Comparison of ENCODE assay signal across 10 cellular contexts in genomic region chr11:33716236-33716635, GRCh38. TPM values are rescaled to one million over a fixed set of nuclear protein-coding genes. Genes with fewer than 3 reads are reported as not detected.
DNase-seq lines count a peak whose midpoint lies in the region; ATAC-seq, FAIRE-seq and TF ChIP-seq lines count a peak whose summit lies in the region.
"Had no signal": no experiment of that assay in that cellular context is flagged by ENCODE, and none has a peak within 500 bp of the region (broad histone marks: within the 10 kb centered on the region; RNA-seq: fewer than 3 reads in every experiment).

No MANE protein-coding gene starts in this region.

- peaks cover 47% of the 10 kb centered on the region for H3K4me1 ChIP-seq in ACC112 (ENCODE audit: control insufficient read depth, insufficient read depth, low read length, unreplicated experiment)
- H3K4me1 ChIP-seq in keratinocyte (ENCODE audit: control insufficient read depth, extremely low read depth, insufficient read depth, low read length): peaks cover 53% of the 10 kb centered on the region

- TF ChIP-seq CTCF in GM12874 (IDR thresholded peaks at IDR 0.05; ENCODE audit: insufficient read depth, low read depth, low read length) (peak; percentile 25; the same call in 1 of the 2 replicates), VCaP (conservative IDR thresholded peaks at IDR 0.05) (peak; percentile 26), keratinocyte (optimal IDR thresholded peaks at IDR 0.05 in 1 of 3, IDR thresholded peaks at IDR 0.05 in 1 of 3, conservative IDR thresholded peaks at IDR 0.05 in 1 of 3; ENCODE audit: extremely low read depth in 1 of 3, insufficient read depth in 2 of 3, low read length in 3 of 3) (peak; percentile 19 to 40 (median 32))

- dilution Hi-C loops in keratinocyte (cut with MboI; ENCODE audit: extremely low pct_ligation_motif_present, low sequenced_read_pairs): no loop called here

- FAIRE-seq in keratinocyte (lab: Jason Lieb, UNC): peak; percentile 36
- FAIRE-seq: GM18507 had no signal

- peaks cover 2% of the 10 kb centered on the region for H4K20me1 ChIP-seq in keratinocyte (ENCODE audit: control insufficient read depth, extremely low read depth, insufficient read depth, low read length)

- H3K36me3 Mint-ChIP-seq in activated naive CD8-positive, alpha-beta T cell treated with anti-CD3 and anti-CD28 coated beads, Interleukin-2, amount 50 U/mL, for 24 hours (ENCODE audit: low read depth): peaks cover 9% of the 10 kb centered on the region

- H3K4me3 ChIP-seq in ACC112 (ENCODE audit: low read depth, low read length) (no peak overlapping the region), keratinocyte (ENCODE audit: control insufficient read depth in 2 of 3, extremely low read depth in 1 of 3, insufficient read depth in 2 of 3, low read depth in 1 of 3, low read length in 3 of 3) (peak overlapping the region in 1 of 3 experiments; percentile 19)

- H3K4me2 ChIP-seq in keratinocyte (ENCODE audit: control insufficient read depth, extremely low read depth, insufficient read depth, low read depth, low read length): peak overlapping the region; percentile 74

- H3K9me3 ChIP-seq in keratinocyte (ENCODE audit: control insufficient read depth, low read depth, low read length): no peaks in the 10 kb centered on the region

- H3K36me3 ChIP-seq in ACC112 (ENCODE audit: insufficient read depth, low read length) (peaks cover 64% of the 10 kb centered on the region), keratinocyte (ENCODE audit: control insufficient read depth in 2 of 2, extremely low read depth in 1 of 2, insufficient read depth in 2 of 2, low read length in 2 of 2) (peaks cover 25 to 55% of the 10 kb centered on the region in 2 experiments)

- peak; percentile 73 for DNase-seq in keratinocyte (ENCODE audit: low read depth, low spot score)
- DNase-seq in activated naive CD8-positive, alpha-beta T cell treated with anti-CD3 and anti-CD28 coated beads, Interleukin-2, amount 50 U/mL, for 24 hours: no peak
- DNase-seq in GF-D8 (lab: John Stamatoyannopoulos, UW): no peak
- DNase-seq in NCI-H2081 treated with DMSO at 0.1 percent for 48 hours (lab: John Stamatoyannopoulos, UW): no peak

- H3K27me3 ChIP-seq in ACC112 (ENCODE audit: insufficient read depth, low read length): no peaks in the 10 kb centered on the region
- no peaks in the 10 kb centered on the region for H3K27me3 ChIP-seq in keratinocyte (ENCODE audit: control insufficient read depth, extremely low read depth, insufficient read depth, low read length)

- no peak overlapping the region for H3K4me3 Mint-ChIP-seq in activated naive CD8-positive, alpha-beta T cell treated with anti-CD3 and anti-CD28 coated beads, Interleukin-2, amount 50 U/mL, for 24 hours
- H3K4me3 Mint-ChIP-seq: memory B cell had no signal

- peak overlapping the region; percentile 9 for H3K9ac ChIP-seq in keratinocyte (ENCODE audit: control insufficient read depth, extremely low read depth, insufficient read depth, low read length)

- H3K27me3 Mint-ChIP-seq in activated naive CD8-positive, alpha-beta T cell treated with anti-CD3 and anti-CD28 coated beads, Interleukin-2, amount 50 U/mL, for 24 hours: no peaks in the 10 kb centered on the region
- H3K27me3 Mint-ChIP-seq: memory B cell had no signal

- H3K27ac ChIP-seq in ACC112 (ENCODE audit: low read depth, low read length) (peak overlapping the region; percentile 57), VCaP (no peak overlapping the region), keratinocyte (ENCODE audit: control insufficient read depth, insufficient read depth, low read length) (peak overlapping the region; percentile 54)

- peaks cover 2% of the 10 kb centered on the region for H3K4me1 Mint-ChIP-seq in activated naive CD8-positive, alpha-beta T cell treated with anti-CD3 and anti-CD28 coated beads, Interleukin-2, amount 50 U/mL, for 24 hours
- H3K4me1 Mint-ChIP-seq: memory B cell had no signal

- H2AFZ ChIP-seq in ACC112 (ENCODE audit: low read length, unreplicated experiment) (no peak overlapping the region), keratinocyte (ENCODE audit: control insufficient read depth, low read length) (no peak overlapping the region)

- H3K27ac Mint-ChIP-seq in activated naive CD8-positive, alpha-beta T cell treated with anti-CD3 and anti-CD28 coated beads, Interleukin-2, amount 50 U/mL, for 24 hours: no peak overlapping the region
- H3K27ac Mint-ChIP-seq: memory B cell had no signal

- H3K79me2 ChIP-seq in ACC112 (ENCODE audit: control insufficient read depth, insufficient read depth, low read length, unreplicated experiment) (peaks cover 87% of the 10 kb centered on the region), keratinocyte (ENCODE audit: control insufficient read depth, insufficient read depth, low read length) (peaks cover 61% of the 10 kb centered on the region)

- ATAC-seq in GM18909 (IDR thresholded peaks at IDR 0.05; ENCODE audit: poor library complexity, unreplicated experiment): no peak
- no peak for ATAC-seq in activated naive CD8-positive, alpha-beta T cell treated with anti-CD3 and anti-CD28 coated beads, Interleukin-2, amount 50 U/mL, for 24 hours

- no peaks in the 10 kb centered on the region for H3K9me1 ChIP-seq in keratinocyte (ENCODE audit: control insufficient read depth, extremely low read depth, insufficient read depth, low read length)

- no peaks in the 10 kb centered on the region for H3K9me3 Mint-ChIP-seq in activated naive CD8-positive, alpha-beta T cell treated with anti-CD3 and anti-CD28 coated beads, Interleukin-2, amount 50 U/mL, for 24 hours
- H3K9me3 Mint-ChIP-seq: memory B cell had no signal

RNA-seq across cellular contexts. Expression of gene C11orf91, which starts 15.6 kb away (rescaled TPM):
- 0.10 to 0.16 TPM (median 0.10 TPM) in 3 replicates for polyA plus RNA-seq in keratinocyte
- not detected for polyA plus RNA-seq in keratinocyte (2011; ENCODE audit: low read depth)
- not detected in 2 replicates for polyA plus RNA-seq in keratinocyte (2011; cell fraction: cytosol; rRNA removed)
- 0.36 TPM in 1 of 2 replicates, not detected in the other for polyA plus RNA-seq in keratinocyte (2011; cell fraction: nucleus; rRNA removed)
- 0.18 TPM in 1 of 2 replicates, not detected in the other for polyA plus RNA-seq in keratinocyte (2012; ENCODE audit: low replicate concordance)
- polyA minus RNA-seq in keratinocyte: not detected in 3 replicates
- not detected for polyA minus RNA-seq in keratinocyte (2011; cell fraction: cytosol; rRNA and poly(A)+ RNA removed)
- polyA minus RNA-seq in keratinocyte (2011; cell fraction: nucleus; rRNA and poly(A)+ RNA removed): 1.2 TPM in 1 of 2 replicates, not detected in the other

RNA-seq across cellular contexts. Expression of gene CD59, which starts 20.0 kb away (rescaled TPM):
- 1,349 to 1,804 TPM (median 1,403 TPM) in 3 replicates for polyA plus RNA-seq in keratinocyte
- polyA plus RNA-seq in keratinocyte (2011; ENCODE audit: low read depth): 138 TPM
- polyA plus RNA-seq in keratinocyte (2011; cell fraction: cytosol; rRNA removed): 1,041 and 1,596 TPM in 2 replicates
- polyA plus RNA-seq in keratinocyte (2011; cell fraction: nucleus; rRNA removed): 1,467 and 1,504 TPM in 2 replicates
- 746 and 1,053 TPM in 2 replicates for polyA plus RNA-seq in keratinocyte (2012; ENCODE audit: low replicate concordance)
- polyA minus RNA-seq in keratinocyte: 691 to 1,393 TPM (median 1,095 TPM) in 3 replicates
- polyA minus RNA-seq in keratinocyte (2011; cell fraction: cytosol; rRNA and poly(A)+ RNA removed): 314 TPM
- 626 and 1,149 TPM in 2 replicates for polyA minus RNA-seq in keratinocyte (2011; cell fraction: nucleus; rRNA and poly(A)+ RNA removed)

RNA-seq across cellular contexts. Expression of gene FBXO3, which starts 58.1 kb away (rescaled TPM):
- polyA plus RNA-seq in keratinocyte: 47.3 to 68.6 TPM (median 48.5 TPM) in 3 replicates
- 42.8 TPM for polyA plus RNA-seq in keratinocyte (2011; ENCODE audit: low read depth)
- polyA plus RNA-seq in keratinocyte (2011; cell fraction: cytosol; rRNA removed): 22.3 and 50.6 TPM in 2 replicates
- 44.9 and 65.7 TPM in 2 replicates for polyA plus RNA-seq in keratinocyte (2011; cell fraction: nucleus; rRNA removed)
- polyA plus RNA-seq in keratinocyte (2012; ENCODE audit: low replicate concordance): 25.0 and 34.6 TPM in 2 replicates
- 11.1 to 60.4 TPM (median 40.3 TPM) in 3 replicates for polyA minus RNA-seq in keratinocyte
- polyA minus RNA-seq in keratinocyte (2011; cell fraction: cytosol; rRNA and poly(A)+ RNA removed): 35.5 TPM
- polyA minus RNA-seq in keratinocyte (2011; cell fraction: nucleus; rRNA and poly(A)+ RNA removed): 32.0 and 44.9 TPM in 2 replicates
